ENCODE assay signal across 8 cellular contexts in genomic region chr14:35404496-35405303, GRCh38.
DNase-seq lines count a peak whose midpoint lies in the region; ATAC-seq lines count a peak whose summit lies in the region.

Gene NFKBIA, minus strand, starts transcription at chr14:35404749. Its CDS starts 105 bp downstream, at chr14:35404644.

- H3K4me3 ChIP-seq in BLaER1 = peak within 1 kb of the TSS; percentile 89

- H4K20me1 ChIP-seq in BLaER1 = peaks cover 38% of the 10 kb centered on the region

- H3K9ac ChIP-seq in BLaER1 = peak within 1 kb of the TSS; percentile 98

- H3K4me2 ChIP-seq in BLaER1 = peak within 1 kb of the TSS; percentile 92

- peaks cover 56% of the 10 kb centered on the region for H3K4me1 ChIP-seq in BLaER1

- H3K36me3 ChIP-seq in BLaER1 = peaks cover 40% of the 10 kb centered on the region

- H3K9me3 ChIP-seq in BLaER1 = no peaks in the 10 kb centered on the region

- DNase-seq in GM19238 (ENCODE audit: insufficient read length, low spot score) (peak; percentile 77), NCI-H524 treated with DMSO at 0.1 percent for 48 hours (lab: John Stamatoyannopoulos, UW) (peak; percentile 71), left kidney (ENCODE audit: low read depth, low spot score) (peak; percentile 95)
- peak; percentile 96 for DNase-seq in activated CD4-positive, alpha-beta T cell treated with anti-CD3 and anti-CD28 coated beads for 4 hours
- peak; percentile 94 for DNase-seq in stimulated activated CD4-positive, alpha-beta T cell treated with anti-CD3 and anti-CD28 coated beads, Interleukin-2, amount 100 ng/mL, for 4 hours (ENCODE audit: low read depth)

- no peaks in the 10 kb centered on the region for H3K27me3 ChIP-seq in BLaER1

- H3K27ac ChIP-seq in BLaER1 = peak within 1 kb of the TSS; percentile 97
- peak within 1 kb of the TSS; percentile 97 for H3K27ac ChIP-seq in cingulate gyrus (ENCODE audit: low read depth, low read length)

- ATAC-seq in HG03439 (IDR thresholded peaks at IDR 0.05; ENCODE audit: unreplicated experiment) = peak; percentile 64

Comparison
In these comparisons a context has a peak if more than half of its experiments do, and no peak if none do; other contexts are left out.
1. Peak in every context shown above with its lines: DNase-seq, ATAC-seq, H3K4me3 ChIP-seq and H3K27ac ChIP-seq.